ENCODE assay signal across 13 cellular contexts in the genomic region with DNA sequence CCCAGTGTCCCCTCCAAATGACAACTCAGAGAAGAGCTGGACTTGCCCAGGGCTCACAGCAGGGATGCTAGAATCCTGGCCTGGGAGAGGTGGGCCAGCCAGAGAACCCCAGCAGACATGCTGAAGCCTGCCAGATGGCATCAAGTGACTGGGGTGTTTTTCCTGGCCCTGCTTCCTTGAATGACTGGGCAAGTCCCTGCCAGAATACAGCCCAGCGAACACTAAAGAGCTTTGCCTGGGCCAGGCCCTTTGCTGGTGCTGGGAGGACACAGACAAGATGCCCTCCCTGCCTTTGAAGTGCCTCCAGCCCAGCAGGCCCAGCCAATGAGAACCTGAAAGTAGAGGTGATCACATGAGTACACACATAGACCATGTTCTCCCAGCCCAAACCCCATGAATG. TPM values are rescaled to one million over a fixed set of nuclear protein-coding genes. Genes with fewer than 3 reads are reported as not detected.
A peak's percentile ranks its signal among the peaks of the same experiment; 100 is the strongest.
DNase-seq lines count a peak whose midpoint lies in the region; ATAC-seq lines count a peak whose summit lies in the region.
"Had no signal": no experiment of that assay in that cellular context is flagged by ENCODE, and none has a peak within 500 bp of the region (broad histone marks: within the 10 kb centered on the region; RNA-seq: fewer than 3 reads in every experiment).

No MANE protein-coding gene starts in this region.

- no peaks in the 10 kb centered on the region for H3K27me3 ChIP-seq in naive thymus-derived CD4-positive, alpha-beta T cell (ENCODE audit: control insufficient read depth in 2 of 2, insufficient read depth in 2 of 2, low read length in 2 of 2)
- H3K27me3 ChIP-seq: Peyer's patch had no signal

- peaks cover 0 to 4% (median 0%) of the 10 kb centered on the region in 3 experiments for H3K36me3 ChIP-seq in naive thymus-derived CD4-positive, alpha-beta T cell (ENCODE audit: control insufficient read depth in 2 of 3, insufficient read depth in 3 of 3, low read length in 3 of 3)
- H3K36me3 ChIP-seq: Peyer's patch had no signal

- no peaks in the 10 kb centered on the region for H3K9me3 Mint-ChIP-seq in effector memory CD8-positive, alpha-beta T cell
- no peaks in the 10 kb centered on the region for H3K9me3 Mint-ChIP-seq in naive thymus-derived CD4-positive, alpha-beta T cell

- DNase-seq in DMS79 treated with DMSO at 0.1 percent for 48 hours (lab: John Stamatoyannopoulos, UW) (peak; percentile 48), NCI-H2196 treated with DMSO at 0.1 percent for 48 hours (lab: John Stamatoyannopoulos, UW; ENCODE audit: unreplicated experiment) (peak; percentile 59), NCI-H2227 (lab: John Stamatoyannopoulos, UW; ENCODE audit: unreplicated experiment) (no peak)
- DNase-seq in effector memory CD8-positive, alpha-beta T cell: no peak
- no peak for DNase-seq in naive thymus-derived CD4-positive, alpha-beta T cell
- DNase-seq: amniotic stem cell; effector CD8-positive, alpha-beta T cell; GOT3; Peyer's patch; stimulated activated CD4-positive, alpha-beta T cell treated with anti-CD3 and anti-CD28 coated beads, Interleukin-4, amount 100 ng/mL, for 4 hours had no signal

- intact Hi-C loops in naive thymus-derived CD4-positive, alpha-beta T cell (cut with micrococcal nuclease): loop anchor here (5.0 kb wide), 3 partner anchors 232 to 1057 kb away; partner anchors contain the start of gene HERPUD1 (in 1 of the 2)

- CTCF ChIA-PET in naive thymus-derived CD4-positive, alpha-beta T cell (lab: Charles Lee): interaction anchor here (0.9 kb wide), 1 partner anchor 11 kb away, joined by 6 read pairs; no protein-coding TSS in a partner anchor

- no peaks in the 10 kb centered on the region for H3K27me3 Mint-ChIP-seq in effector memory CD8-positive, alpha-beta T cell
- peaks cover 0 to 16% (median 0%) of the 10 kb centered on the region in 5 donors for H3K27me3 Mint-ChIP-seq in naive thymus-derived CD4-positive, alpha-beta T cell

- no peak for ATAC-seq in effector memory CD8-positive, alpha-beta T cell (replicated peaks)
- ATAC-seq in naive thymus-derived CD4-positive, alpha-beta T cell: no peak
- ATAC-seq in HG03457 (IDR thresholded peaks at IDR 0.05; ENCODE audit: unreplicated experiment) (no peak), GM19328 (IDR thresholded peaks at IDR 0.05; ENCODE audit: unreplicated experiment) (no peak)
- ATAC-seq: psoas muscle had no signal

- POLR2A ChIA-PET in naive thymus-derived CD4-positive, alpha-beta T cell (lab: Charles Lee): interaction anchor here (1.0 to 2.6 kb wide), 3 partner anchors 9 to 11 kb away, joined by 3 to 9 read pairs (median 3); partner anchors contain the start of genes USB1 and ZNF319

- no peak overlapping the region for H3K4me3 ChIP-seq in naive thymus-derived CD4-positive, alpha-beta T cell (ENCODE audit: low read length)
- H3K4me3 ChIP-seq: Peyer's patch, psoas muscle had no signal

- H3K4me3 Mint-ChIP-seq in effector memory CD8-positive, alpha-beta T cell: no peak overlapping the region
- H3K4me3 Mint-ChIP-seq in naive thymus-derived CD4-positive, alpha-beta T cell: no peak overlapping the region

- H3K9me3 ChIP-seq in naive thymus-derived CD4-positive, alpha-beta T cell (ENCODE audit: control insufficient read depth in 2 of 3, low read length in 3 of 3): no peaks in the 10 kb centered on the region
- H3K9me3 ChIP-seq: psoas muscle had no signal

- peaks cover 19 to 21% of the 10 kb centered on the region in 2 donors for H3K4me1 Mint-ChIP-seq in effector memory CD8-positive, alpha-beta T cell (ENCODE audit: low read depth in 2 of 2)
- peaks cover 2 to 27% (median 16%) of the 10 kb centered on the region in 7 donors for H3K4me1 Mint-ChIP-seq in naive thymus-derived CD4-positive, alpha-beta T cell

- H3K4me1 ChIP-seq in naive thymus-derived CD4-positive, alpha-beta T cell (ENCODE audit: control insufficient read depth in 2 of 2, insufficient read depth in 2 of 2, low read length in 2 of 2): peaks cover 6% of the 10 kb centered on the region in 2 donors
- H3K4me1 ChIP-seq: psoas muscle had no signal

- no peak overlapping the region for H3K27ac ChIP-seq in naive thymus-derived CD4-positive, alpha-beta T cell (ENCODE audit: low read depth, low read length)
- H3K27ac ChIP-seq: Peyer's patch, psoas muscle had no signal

- H3K36me3 Mint-ChIP-seq in effector memory CD8-positive, alpha-beta T cell (ENCODE audit: insufficient read depth): peaks cover 4% of the 10 kb centered on the region
- no peaks in the 10 kb centered on the region for H3K36me3 Mint-ChIP-seq in naive thymus-derived CD4-positive, alpha-beta T cell

- peak overlapping the region; percentile 68 to 71 for H3K27ac Mint-ChIP-seq in effector memory CD8-positive, alpha-beta T cell
- H3K27ac Mint-ChIP-seq in naive thymus-derived CD4-positive, alpha-beta T cell: peak overlapping the region in 5 of 9 donors; percentile 10 to 72 (median 54)

RNA-seq across cellular contexts. Expression of gene ZNF319, which starts 11.5 kb away (rescaled TPM):
- total RNA-seq in naive thymus-derived CD4-positive, alpha-beta T cell: 10 to 100 TPM; 11.2 to 20.8 (median 17.3) TPM
- polyA plus RNA-seq in naive thymus-derived CD4-positive, alpha-beta T cell: 10 to 100 TPM in 1 of 2 donors, 1 to 10 TPM in 1; 4.4 to 11.8 TPM

RNA-seq across cellular contexts. Expression of gene USB1, which starts 12.3 kb away (rescaled TPM):
- total RNA-seq in naive thymus-derived CD4-positive, alpha-beta T cell: 10 to 100 TPM; 28.7 to 50.8 (median 28.9) TPM
- polyA plus RNA-seq in naive thymus-derived CD4-positive, alpha-beta T cell: 10 to 100 TPM; 26.8 to 37.6 TPM

RNA-seq across cellular contexts. Expression of gene CNGB1, which starts 18.0 kb away (rescaled TPM):
- total RNA-seq in naive thymus-derived CD4-positive, alpha-beta T cell: not detected
- not detected for polyA plus RNA-seq in naive thymus-derived CD4-positive, alpha-beta T cell
- total RNA-seq: psoas muscle had no signal
- polyA plus RNA-seq: psoas muscle had no signal

RNA-seq across cellular contexts. Expression of gene MMP15, which starts 36.6 kb away (rescaled TPM):
- total RNA-seq in naive thymus-derived CD4-positive, alpha-beta T cell: under 1 TPM; 0.20 to 0.85 (median 0.69) TPM
- under 1 TPM in 1 of 2 donors, not detected in 1; 0.06 TPM for polyA plus RNA-seq in naive thymus-derived CD4-positive, alpha-beta T cell

Comparison
In these comparisons a context has a peak if more than half of its experiments do, and no peak if none do; other contexts are left out.
1. DNase-seq: peak in DMS79 treated with DMSO at 0.1 percent for 48 hours (single experiment) and NCI-H2196 treated with DMSO at 0.1 percent for 48 hours (single experiment); none in effector memory CD8-positive, alpha-beta T cell (0 of 3), naive thymus-derived CD4-positive, alpha-beta T cell (0 of 9) and NCI-H2227 (single experiment).